Comparison of ENCODE assay signal across 14 cellular contexts in the genomic region with DNA sequence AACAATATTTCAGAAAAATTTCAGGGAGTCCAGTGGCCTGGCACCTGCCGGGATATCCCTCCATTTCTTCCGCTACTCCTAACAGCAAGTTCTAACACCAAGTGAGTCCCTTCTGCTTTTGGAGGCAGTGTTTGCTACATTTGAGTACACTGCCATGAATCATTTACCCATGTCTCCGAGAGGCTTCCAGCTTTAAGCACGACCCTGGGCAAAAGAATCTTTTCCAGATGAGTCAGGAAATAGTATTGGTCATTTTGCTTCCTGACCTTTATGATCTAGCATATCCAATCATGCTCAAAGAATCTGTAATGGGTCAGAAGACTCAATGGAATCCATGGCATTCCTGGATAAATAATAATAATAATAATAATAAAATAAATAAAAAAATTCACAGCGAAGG.
A peak's percentile ranks its signal among the peaks of the same experiment; 100 is the strongest.
DNase-seq lines count a peak whose midpoint lies in the region; ATAC-seq, FAIRE-seq and TF ChIP-seq lines count a peak whose summit lies in the region.
"Had no signal": no experiment of that assay in that cellular context is flagged by ENCODE, and none has a peak within 500 bp of the region (broad histone marks: within the 10 kb centered on the region; RNA-seq: fewer than 3 reads in every experiment).

No MANE protein-coding gene starts in this region.

- H3K27ac ChIP-seq in ascending aorta: no peak overlapping the region
- H3K27ac ChIP-seq: heart right ventricle, SK-N-MC, thyroid gland had no signal

- H3K4me1 ChIP-seq in ascending aorta: no peaks in the 10 kb centered on the region
- H3K4me1 ChIP-seq: heart right ventricle, thyroid gland had no signal

- ATAC-seq in GM19351 (IDR thresholded peaks at IDR 0.05; ENCODE audit: unreplicated experiment) (no peak), HG03159 (IDR thresholded peaks at IDR 0.05; ENCODE audit: unreplicated experiment) (no peak), HG02588 (IDR thresholded peaks at IDR 0.05; ENCODE audit: unreplicated experiment) (no peak)
- ATAC-seq: heart right ventricle had no signal

- H3K9me3 ChIP-seq in ascending aorta: no peaks in the 10 kb centered on the region
- H3K9me3 ChIP-seq: heart right ventricle, thyroid gland had no signal

- intact Hi-C loops in ascending aorta (cut with DNase I): no loop called here

- H3K4me3 ChIP-seq in bronchial epithelial cell (ENCODE audit: low read depth, low read length) (no peak overlapping the region), ascending aorta (no peak overlapping the region)
- H3K4me3 ChIP-seq: heart right ventricle, lung, SK-N-MC, thyroid gland had no signal

- H3K36me3 ChIP-seq in bronchial epithelial cell (ENCODE audit: control insufficient read depth, insufficient read depth, low read length): no peaks in the 10 kb centered on the region
- no peaks in the 10 kb centered on the region for H3K36me3 ChIP-seq in ascending aorta
- H3K36me3 ChIP-seq: heart right ventricle, thyroid gland had no signal

- DNase-seq in AG08396 (ENCODE audit: low spot score): peak; percentile 73
- peak; percentile 99 for DNase-seq in LHCN-M2 (ENCODE audit: low read depth)
- DNase-seq in bronchial epithelial cell (ENCODE audit: low read depth): peak; percentile 34
- peak; percentile 21 for DNase-seq in left kidney (ENCODE audit: low read depth, low spot score)
- DNase-seq in ascending aorta (ENCODE audit: low spot score in 2 of 2): no peak
- DNase-seq: activated CD4-positive, alpha-beta T cell treated with anti-CD3 and anti-CD28 coated beads, Interleukin-2, amount 10 ng/mL, durations not matched to agents 24 days and 14 days; heart right ventricle; NCI-H524 treated with DMSO at 0.1 percent for 48 hours; thyroid gland had no signal

- FAIRE-seq in bronchial epithelial cell (lab: Jason Lieb, UNC): no peak

- TF ChIP-seq CTCF in bronchial epithelial cell (IDR thresholded peaks at IDR 0.05; ENCODE audit: insufficient read depth, low read length, severe bottlenecking): no peak
- TF ChIP-seq CTCF in ascending aorta (IDR thresholded peaks at IDR 0.05): no peak

- H3K27me3 ChIP-seq in bronchial epithelial cell (ENCODE audit: control insufficient read depth, insufficient read depth, low read length) (no peaks in the 10 kb centered on the region), ascending aorta (no peaks in the 10 kb centered on the region)
- H3K27me3 ChIP-seq: thyroid gland had no signal

Comparison
In these comparisons a context has a peak if more than half of its experiments do, and no peak if none do; other contexts are left out.
1. DNase-seq: peak in AG08396 (single experiment), LHCN-M2 (single experiment), bronchial epithelial cell (single experiment) and left kidney (single experiment); none in ascending aorta (0 of 2).